In genomic region chr18:12409466-12409865, GRCh38 we compare ENCODE assay signal across 14 cellular contexts. TPM values are rescaled to one million over a fixed set of nuclear protein-coding genes. Genes with fewer than 3 reads are reported as not detected.
DNase-seq lines count a peak whose midpoint lies in the region; ATAC-seq, FAIRE-seq and TF ChIP-seq lines count a peak whose summit lies in the region.
"Had no signal": no experiment of that assay in that cellular context is flagged by ENCODE, and none has a peak within 500 bp of the region (broad histone marks: within the 10 kb centered on the region; RNA-seq: fewer than 3 reads in every experiment).

No MANE protein-coding gene starts in this region.

- H3K27ac ChIP-seq in SK-N-SH (ENCODE audit: low read depth in 2 of 2, low read length in 1 of 2): peak overlapping the region in 1 of 2 experiments; percentile 20; a peak in 1 of 4 replicates
- no peak overlapping the region for H3K27ac ChIP-seq in PC-3 (ENCODE audit: low read length)

- no peak overlapping the region for H3K27ac Mint-ChIP-seq in activated T-cell treated with anti-CD3 and anti-CD28 coated beads, Interleukin-2, amount 50 U/mL, for 24 hours
- H3K27ac Mint-ChIP-seq: effector memory CD8-positive, alpha-beta T cell; natural killer cell had no signal

- POLR2A ChIA-PET in SK-N-SH (lab: Yijun Ruan, JAX): interaction anchor here (0.6 to 2.4 kb wide), 2 partner anchors 10 to 80 kb away, joined by 3 to 15 read pairs; no protein-coding TSS in a partner anchor
- POLR2A ChIA-PET in PC-3 (lab: Charles Lee; ENCODE audit: unreplicated experiment): no interaction called here

- H3K9me3 ChIP-seq in SK-N-SH: no peaks in the 10 kb centered on the region
- no peaks in the 10 kb centered on the region for H3K9me3 ChIP-seq in PC-3 (ENCODE audit: low read length)
- H3K9me3 ChIP-seq: HAP-1 had no signal

- WGBS in SK-N-SH (ENCODE audit: low lambda C conversion rate): 74% methylated on average over 3 of the region's 3 CpGs

- H3K79me2 ChIP-seq in SK-N-SH (ENCODE audit: insufficient read depth): peaks cover 59% of the 10 kb centered on the region
- peaks cover 43% of the 10 kb centered on the region for H3K79me2 ChIP-seq in PC-3 (ENCODE audit: low read length)

- H3K27me3 ChIP-seq in SK-N-SH (ENCODE audit: insufficient read depth): no peaks in the 10 kb centered on the region
- H3K27me3 ChIP-seq in PC-3 (ENCODE audit: low read length): 0 out of 2 replicates have a peak, but pooled peaks cover 4% of the 10 kb centered on the region

- no peaks in the 10 kb centered on the region for H3K9me2 ChIP-seq in SK-N-SH
- no peaks in the 10 kb centered on the region for H3K9me2 ChIP-seq in PC-3 (replicated peaks; ENCODE audit: low read length)

- no peak overlapping the region for H2AFZ ChIP-seq in SK-N-SH (ENCODE audit: low read depth)
- H2AFZ ChIP-seq in PC-3 (ENCODE audit: low read length): no peak overlapping the region

- H3K36me3 ChIP-seq in SK-N-SH (replicated peaks in 1 of 2; ENCODE audit: control insufficient read depth in 1 of 2, insufficient read depth in 2 of 2, low read length in 1 of 2) (peaks cover 0 to 5% of the 10 kb centered on the region in 2 experiments), PC-3 (ENCODE audit: low read depth, low read length) (no peaks in the 10 kb centered on the region)
- H3K36me3 ChIP-seq: HAP-1, WERI-Rb-1 had no signal

- H4K20me1 ChIP-seq in SK-N-SH (ENCODE audit: insufficient read depth): 0 out of 2 replicates have a peak, but pooled peaks cover 3% of the 10 kb centered on the region
- H4K20me1 ChIP-seq in PC-3 (ENCODE audit: low read length): no peaks in the 10 kb centered on the region

- no peak overlapping the region for H3K4me3 Mint-ChIP-seq in activated T-cell treated with anti-CD3 and anti-CD28 coated beads, Interleukin-2, amount 50 U/mL, for 24 hours
- H3K4me3 Mint-ChIP-seq: natural killer cell had no signal

- H3K4me2 ChIP-seq in SK-N-SH: peak overlapping the region; percentile 83
- peak overlapping the region; percentile 95 for H3K4me2 ChIP-seq in PC-3 (ENCODE audit: low read length)

- no peaks in the 10 kb centered on the region for H3K9me3 Mint-ChIP-seq in activated T-cell treated with anti-CD3 and anti-CD28 coated beads, Interleukin-2, amount 50 U/mL, for 24 hours
- H3K9me3 Mint-ChIP-seq: effector memory CD8-positive, alpha-beta T cell; natural killer cell had no signal

- peaks cover 34% of the 10 kb centered on the region for H3K27me3 Mint-ChIP-seq in activated T-cell treated with anti-CD3 and anti-CD28 coated beads, Interleukin-2, amount 50 U/mL, for 24 hours

- BruUV-seq in PC-3 (replicated peaks; lab: Mats Ljungman, UMichigan): no TSS peak

- TF ChIP-seq CTCF in SK-N-SH (IDR thresholded peaks at IDR 0.05) (no peak), PC-3 (conservative IDR thresholded peaks at IDR 0.05; ENCODE audit: low read depth, low read length) (no peak)

- no peak for TF ChIP-seq EP300 in SK-N-SH (IDR thresholded peaks at IDR 0.05; ENCODE audit: borderline replicate concordance in 1 of 2, low read depth in 1 of 2, low read length in 1 of 2)

- H3K9ac ChIP-seq in SK-N-SH (no peak overlapping the region), PC-3 (ENCODE audit: low read length) (no peak overlapping the region)

- H3F3A ChIP-seq in SK-N-SH (replicated peaks; ENCODE audit: insufficient read depth) (peaks cover under 1% of the 10 kb centered on the region), PC-3 (ENCODE audit: low read length, unreplicated experiment) (no peaks in the 10 kb centered on the region)

- DNase-seq in SK-N-SH (peak; percentile 34), PC-3 (no peak), hepatic stellate cell (ENCODE audit: low spot score) (peak; percentile 42), urothelium cell line (ENCODE audit: low spot score) (peak; percentile 60)
- DNase-seq in activated T-cell treated with anti-CD3 and anti-CD28 coated beads, Interleukin-2, amount 50 U/mL, for 24 hours: no peak
- DNase-seq in stimulated activated CD4-positive, alpha-beta T cell treated with anti-CD3 and anti-CD28 coated beads, Interleukin-2, amount 100 ng/mL, for 48 hours: no peak
- DNase-seq: effector memory CD8-positive, alpha-beta T cell; natural killer cell; SHP77 treated with DMSO at 0.1 percent for 48 hours; WERI-Rb-1 had no signal

- CTCF ChIA-PET in SK-N-SH (lab: Yijun Ruan, JAX) (interaction anchor here (0.6 to 2.0 kb wide), 2 partner anchors 17 to 525 kb away, joined by 4 to 6 read pairs; no protein-coding TSS in a partner anchor), PC-3 (lab: Charles Lee) (no interaction called here)

- TF ChIP-seq RAD21 in SK-N-SH (IDR thresholded peaks at IDR 0.05; ENCODE audit: low read length): no peak

- peaks cover 6% of the 10 kb centered on the region for H3K36me3 Mint-ChIP-seq in activated T-cell treated with anti-CD3 and anti-CD28 coated beads, Interleukin-2, amount 50 U/mL, for 24 hours (ENCODE audit: low read depth)
- H3K36me3 Mint-ChIP-seq: natural killer cell had no signal

- peaks cover 25% of the 10 kb centered on the region for H3K4me1 Mint-ChIP-seq in activated T-cell treated with anti-CD3 and anti-CD28 coated beads, Interleukin-2, amount 50 U/mL, for 24 hours (ENCODE audit: low read depth)

- peaks cover 11 to 14% of the 10 kb centered on the region in 2 experiments; a peak in 2 of 4 replicates for H3K4me1 ChIP-seq in SK-N-SH (ENCODE audit: control insufficient read depth in 1 of 2, insufficient read depth in 2 of 2, low read depth in 1 of 2, low read length in 1 of 2)
- peaks cover 9% of the 10 kb centered on the region for H3K4me1 ChIP-seq in PC-3 (ENCODE audit: insufficient read depth, low read length)

- H3K4me3 ChIP-seq in SK-N-SH (ENCODE audit: low read depth in 2 of 2, low read length in 1 of 2) (peak overlapping the region in 1 of 2 experiments; percentile 78; a peak in 1 of 4 replicates), PC-3 (ENCODE audit: low read length) (no peak overlapping the region)

- ATAC-seq in SK-N-SH treated with all-trans-retinoic acid at 6 μM for 48 hours (no peak), PC-3 (no peak), HG02852 (IDR thresholded peaks at IDR 0.05; ENCODE audit: unreplicated experiment) (no peak)
- ATAC-seq: effector memory CD8-positive, alpha-beta T cell; natural killer cell had no signal

- FAIRE-seq in urothelium cell line (lab: Jason Lieb, UNC): no peak
- FAIRE-seq: frontal cortex had no signal

- intact Hi-C loops in PC-3 (cut with micrococcal nuclease): no loop called here

TF ChIP-seq in SK-N-SH, 30 proteins besides CTCF, POLR2A, EP300 and RAD21:
- TF ChIP-seq FOXM1 (IDR thresholded peaks at IDR 0.05; ENCODE audit: low read depth) (no peak), CHD2 (IDR thresholded peaks at IDR 0.05; ENCODE audit: low read length, partially characterized antibody) (no peak), ELF1 (IDR thresholded peaks at IDR 0.05) (no peak)

TF ChIP-seq in SK-N-SH treated with all-trans-retinoic acid at 6 μM for 48 hours, 23 proteins besides CTCF, POLR2A, EP300 and RAD21:
- no peak for TF ChIP-seq ZNF8 (CRISPR knock-in tag; IDR thresholded peaks at IDR 0.05)

RNA-seq across cellular contexts. Expression of gene PRELID3A, which starts 1.7 kb away (rescaled TPM):
- 15.3 and 19.7 TPM in 2 replicates for polyA plus RNA-seq in SK-N-SH (2012; rRNA removed)
- 14.5 and 14.8 TPM in 2 replicates for polyA plus RNA-seq in SK-N-SH (2012; cell fraction: cytosol; rRNA removed)
- 32.9 and 57.3 TPM in 2 replicates for polyA plus RNA-seq in SK-N-SH (2012; cell fraction: nucleus; rRNA removed)
- 9.7 and 16.5 TPM in 2 replicates for total RNA-seq in PC-3 (2014; rRNA removed)
- total RNA-seq: natural killer cell had no signal

RNA-seq across cellular contexts. Expression of gene AFG3L2, which starts 32.4 kb away (rescaled TPM):
- 26.0 and 32.6 TPM in 2 replicates for polyA plus RNA-seq in SK-N-SH (2012; rRNA removed)
- 33.2 and 36.6 TPM in 2 replicates for polyA plus RNA-seq in SK-N-SH (2012; cell fraction: cytosol; rRNA removed)
- 26.2 and 28.5 TPM in 2 replicates for polyA plus RNA-seq in SK-N-SH (2012; cell fraction: nucleus; rRNA removed)
- total RNA-seq in PC-3 (2014; rRNA removed): 79.3 and 95.7 TPM in 2 replicates

Comparison
In these comparisons a context has a peak if more than half of its experiments do, and no peak if none do; other contexts are left out.
1. DNase-seq: peak in SK-N-SH (single experiment), hepatic stellate cell (single experiment) and urothelium cell line (single experiment); none in PC-3 (single experiment), activated T-cell treated with anti-CD3 and anti-CD28 coated beads, Interleukin-2, amount 50 U/mL, for 24 hours (single experiment) and stimulated activated CD4-positive, alpha-beta T cell treated with anti-CD3 and anti-CD28 coated beads, Interleukin-2, amount 100 ng/mL, for 48 hours (0 of 2).